1 cellular context compared by ENCODE assay signal in the genomic region with DNA sequence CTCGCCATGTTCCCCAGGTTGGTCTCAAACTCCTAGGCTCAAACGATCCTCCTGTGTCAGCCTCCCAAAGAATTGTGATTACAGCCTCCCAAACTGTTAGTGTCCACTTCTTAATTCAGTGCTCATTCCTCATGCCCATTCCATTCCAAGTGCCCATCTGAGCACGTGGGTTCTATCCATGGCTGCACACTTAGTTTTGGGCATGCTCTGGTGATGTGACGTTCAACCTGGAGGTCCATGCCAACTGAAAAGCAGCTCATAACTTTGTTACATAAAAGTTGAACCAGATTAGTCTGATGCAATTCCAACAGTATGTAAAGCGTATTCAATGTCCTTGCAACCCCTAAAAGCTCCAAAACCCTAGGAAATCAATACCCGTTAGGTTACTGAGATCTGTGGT.
TF ChIP-seq lines count a peak whose summit lies in the region.

No MANE protein-coding gene starts in this region.

TF ChIP-seq in GM23338, 12 proteins besides CTCF, POLR2A, EP300 and RAD21:
- TF ChIP-seq, protein P1, sequence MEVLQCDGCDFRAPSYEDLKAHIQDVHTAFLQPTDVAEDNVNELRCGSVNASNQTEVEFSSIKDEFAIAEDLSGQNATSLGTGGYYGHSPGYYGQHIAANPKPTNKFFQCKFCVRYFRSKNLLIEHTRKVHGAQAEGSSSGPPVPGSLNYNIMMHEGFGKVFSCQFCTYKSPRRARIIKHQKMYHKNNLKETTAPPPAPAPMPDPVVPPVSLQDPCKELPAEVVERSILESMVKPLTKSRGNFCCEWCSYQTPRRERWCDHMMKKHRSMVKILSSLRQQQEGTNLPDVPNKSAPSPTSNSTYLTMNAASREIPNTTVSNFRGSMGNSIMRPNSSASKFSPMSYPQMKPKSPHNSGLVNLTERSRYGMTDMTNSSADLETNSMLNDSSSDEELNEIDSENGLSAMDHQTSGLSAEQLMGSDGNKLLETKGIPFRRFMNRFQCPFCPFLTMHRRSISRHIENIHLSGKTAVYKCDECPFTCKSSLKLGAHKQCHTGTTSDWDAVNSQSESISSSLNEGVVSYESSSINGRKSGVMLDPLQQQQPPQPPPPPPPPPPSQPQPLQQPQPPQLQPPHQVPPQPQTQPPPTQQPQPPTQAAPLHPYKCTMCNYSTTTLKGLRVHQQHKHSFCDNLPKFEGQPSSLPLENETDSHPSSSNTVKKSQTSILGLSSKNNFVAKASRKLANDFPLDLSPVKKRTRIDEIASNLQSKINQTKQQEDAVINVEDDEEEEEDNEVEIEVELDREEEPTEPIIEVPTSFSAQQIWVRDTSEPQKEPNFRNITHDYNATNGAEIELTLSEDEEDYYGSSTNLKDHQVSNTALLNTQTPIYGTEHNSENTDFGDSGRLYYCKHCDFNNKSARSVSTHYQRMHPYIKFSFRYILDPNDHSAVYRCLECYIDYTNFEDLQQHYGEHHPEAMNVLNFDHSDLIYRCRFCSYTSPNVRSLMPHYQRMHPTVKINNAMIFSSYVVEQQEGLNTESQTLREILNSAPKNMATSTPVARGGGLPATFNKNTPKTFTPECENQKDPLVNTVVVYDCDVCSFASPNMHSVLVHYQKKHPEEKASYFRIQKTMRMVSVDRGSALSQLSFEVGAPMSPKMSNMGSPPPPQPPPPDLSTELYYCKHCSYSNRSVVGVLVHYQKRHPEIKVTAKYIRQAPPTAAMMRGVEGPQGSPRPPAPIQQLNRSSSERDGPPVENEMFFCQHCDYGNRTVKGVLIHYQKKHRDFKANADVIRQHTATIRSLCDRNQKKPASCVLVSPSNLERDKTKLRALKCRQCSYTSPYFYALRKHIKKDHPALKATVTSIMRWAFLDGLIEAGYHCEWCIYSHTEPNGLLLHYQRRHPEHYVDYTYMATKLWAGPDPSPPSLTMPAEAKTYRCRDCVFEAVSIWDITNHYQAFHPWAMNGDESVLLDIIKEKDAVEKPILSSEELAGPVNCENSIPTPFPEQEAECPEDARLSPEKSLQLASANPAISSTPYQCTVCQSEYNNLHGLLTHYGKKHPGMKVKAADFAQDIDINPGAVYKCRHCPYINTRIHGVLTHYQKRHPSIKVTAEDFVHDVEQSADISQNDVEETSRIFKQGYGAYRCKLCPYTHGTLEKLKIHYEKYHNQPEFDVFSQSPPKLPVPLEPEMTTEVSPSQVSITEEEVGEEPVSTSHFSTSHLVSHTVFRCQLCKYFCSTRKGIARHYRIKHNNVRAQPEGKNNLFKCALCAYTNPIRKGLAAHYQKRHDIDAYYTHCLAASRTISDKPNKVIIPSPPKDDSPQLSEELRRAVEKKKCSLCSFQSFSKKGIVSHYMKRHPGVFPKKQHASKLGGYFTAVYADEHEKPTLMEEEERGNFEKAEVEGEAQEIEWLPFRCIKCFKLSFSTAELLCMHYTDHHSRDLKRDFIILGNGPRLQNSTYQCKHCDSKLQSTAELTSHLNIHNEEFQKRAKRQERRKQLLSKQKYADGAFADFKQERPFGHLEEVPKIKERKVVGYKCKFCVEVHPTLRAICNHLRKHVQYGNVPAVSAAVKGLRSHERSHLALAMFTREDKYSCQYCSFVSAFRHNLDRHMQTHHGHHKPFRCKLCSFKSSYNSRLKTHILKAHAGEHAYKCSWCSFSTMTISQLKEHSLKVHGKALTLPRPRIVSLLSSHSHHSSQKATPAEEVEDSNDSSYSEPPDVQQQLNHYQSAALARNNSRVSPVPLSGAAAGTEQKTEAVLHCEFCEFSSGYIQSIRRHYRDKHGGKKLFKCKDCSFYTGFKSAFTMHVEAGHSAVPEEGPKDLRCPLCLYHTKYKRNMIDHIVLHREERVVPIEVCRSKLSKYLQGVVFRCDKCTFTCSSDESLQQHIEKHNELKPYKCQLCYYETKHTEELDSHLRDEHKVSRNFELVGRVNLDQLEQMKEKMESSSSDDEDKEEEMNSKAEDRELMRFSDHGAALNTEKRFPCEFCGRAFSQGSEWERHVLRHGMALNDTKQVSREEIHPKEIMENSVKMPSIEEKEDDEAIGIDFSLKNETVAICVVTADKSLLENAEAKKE (CRISPR knock-in tag; IDR thresholded peaks at IDR 0.05): no peak
- TF ChIP-seq ZNF331 (CRISPR knock-in tag; IDR thresholded peaks at IDR 0.05; ENCODE audit: low read depth) (no peak), NANOG (IDR thresholded peaks at IDR 0.05; ENCODE audit: borderline replicate concordance) (no peak), CREB1 (CRISPR knock-in tag; IDR thresholded peaks at IDR 0.05; ENCODE audit: low read depth) (no peak), POLR2AphosphoS5 (IDR thresholded peaks at IDR 0.05; ENCODE audit: low read depth) (no peak), JUNB (IDR thresholded peaks at IDR 0.05; ENCODE audit: unreplicated experiment) (no peak)
- TF ChIP-seq, protein P2, sequence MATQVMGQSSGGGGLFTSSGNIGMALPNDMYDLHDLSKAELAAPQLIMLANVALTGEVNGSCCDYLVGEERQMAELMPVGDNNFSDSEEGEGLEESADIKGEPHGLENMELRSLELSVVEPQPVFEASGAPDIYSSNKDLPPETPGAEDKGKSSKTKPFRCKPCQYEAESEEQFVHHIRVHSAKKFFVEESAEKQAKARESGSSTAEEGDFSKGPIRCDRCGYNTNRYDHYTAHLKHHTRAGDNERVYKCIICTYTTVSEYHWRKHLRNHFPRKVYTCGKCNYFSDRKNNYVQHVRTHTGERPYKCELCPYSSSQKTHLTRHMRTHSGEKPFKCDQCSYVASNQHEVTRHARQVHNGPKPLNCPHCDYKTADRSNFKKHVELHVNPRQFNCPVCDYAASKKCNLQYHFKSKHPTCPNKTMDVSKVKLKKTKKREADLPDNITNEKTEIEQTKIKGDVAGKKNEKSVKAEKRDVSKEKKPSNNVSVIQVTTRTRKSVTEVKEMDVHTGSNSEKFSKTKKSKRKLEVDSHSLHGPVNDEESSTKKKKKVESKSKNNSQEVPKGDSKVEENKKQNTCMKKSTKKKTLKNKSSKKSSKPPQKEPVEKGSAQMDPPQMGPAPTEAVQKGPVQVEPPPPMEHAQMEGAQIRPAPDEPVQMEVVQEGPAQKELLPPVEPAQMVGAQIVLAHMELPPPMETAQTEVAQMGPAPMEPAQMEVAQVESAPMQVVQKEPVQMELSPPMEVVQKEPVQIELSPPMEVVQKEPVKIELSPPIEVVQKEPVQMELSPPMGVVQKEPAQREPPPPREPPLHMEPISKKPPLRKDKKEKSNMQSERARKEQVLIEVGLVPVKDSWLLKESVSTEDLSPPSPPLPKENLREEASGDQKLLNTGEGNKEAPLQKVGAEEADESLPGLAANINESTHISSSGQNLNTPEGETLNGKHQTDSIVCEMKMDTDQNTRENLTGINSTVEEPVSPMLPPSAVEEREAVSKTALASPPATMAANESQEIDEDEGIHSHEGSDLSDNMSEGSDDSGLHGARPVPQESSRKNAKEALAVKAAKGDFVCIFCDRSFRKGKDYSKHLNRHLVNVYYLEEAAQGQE (IDR thresholded peaks at IDR 0.05; ENCODE audit: unreplicated experiment): no peak
